19 cellular contexts compared by ENCODE assay signal in genomic region chr12:1525858-1526257, GRCh38.
A peak's percentile ranks its signal among the peaks of the same experiment; 100 is the strongest.
DNase-seq lines count a peak whose midpoint lies in the region; ATAC-seq and TF ChIP-seq lines count a peak whose summit lies in the region.
"Had no signal": no experiment of that assay in that cellular context is flagged by ENCODE, and none has a peak within 500 bp of the region (broad histone marks: within the 10 kb centered on the region; RNA-seq: fewer than 3 reads in every experiment).

No MANE protein-coding gene starts in this region.

- TF ChIP-seq CTCF in H9 (conservative IDR thresholded peaks at IDR 0.05): no peak
- no peak for TF ChIP-seq CTCF in RWPE2 (IDR thresholded peaks at IDR 0.05; ENCODE audit: poor library complexity, severe bottlenecking)
- TF ChIP-seq CTCF in endodermal cell (conservative IDR thresholded peaks at IDR 0.05): no peak

- peaks cover 0 to 2% of the 10 kb centered on the region in 2 experiments; a peak in 2 of 5 replicates for H3K9me3 Mint-ChIP-seq in H9
- no peaks in the 10 kb centered on the region for H3K9me3 Mint-ChIP-seq in endodermal cell

- H3K23ac ChIP-seq in H9 (ENCODE audit: insufficient read length, low read depth, low read length): no peak overlapping the region

- no peak overlapping the region for H3K56ac ChIP-seq in H9 (ENCODE audit: insufficient read length, low read depth, low read length)

- no peak overlapping the region for H2BK15ac ChIP-seq in H9 (ENCODE audit: low read depth, low read length)

- H3K4me1 ChIP-seq in BLaER1 treated with 17β-estradiol and CSF1 and Interleukin-3, amounts not matched to agents 10 nM and 100 nM: peaks cover 14 to 37% (median 28%) of the 10 kb centered on the region in 10 experiments
- H3K4me1 ChIP-seq in H9 (ENCODE audit: insufficient read depth, low read length): peaks cover 6% of the 10 kb centered on the region; the same call in 1 of the 2 replicates
- H3K4me1 ChIP-seq in RWPE2 (ENCODE audit: insufficient read depth, poor library complexity, severe bottlenecking): no peaks in the 10 kb centered on the region
- H3K4me1 ChIP-seq in endodermal cell (ENCODE audit: control insufficient read depth, insufficient read depth, low read length): peaks cover 7% of the 10 kb centered on the region

- no peak overlapping the region for H3K4ac ChIP-seq in H9 (ENCODE audit: low read depth, low read length)

- H3K18ac ChIP-seq in H9 (ENCODE audit: insufficient read length, low read depth, low read length): no peak overlapping the region

- ATAC-seq in RWPE2 (ENCODE audit: low read depth): no peak
- ATAC-seq: SK-N-SH treated with all-trans-retinoic acid at 6 μM for 48 hours had no signal

- H3K9ac ChIP-seq in BLaER1 treated with 17β-estradiol and CSF1 and Interleukin-3, amounts not matched to agents 10 nM and 100 nM: no peak overlapping the region
- no peak overlapping the region for H3K9ac ChIP-seq in H9 (ENCODE audit: extremely low read depth, insufficient read length, low read length)
- H3K9ac ChIP-seq in endodermal cell (ENCODE audit: extremely low read depth, low read length, poor library complexity, severe bottlenecking): no peak overlapping the region
- H3K9ac ChIP-seq: GM23248 had no signal

- peak overlapping the region; percentile 31 to 88 (median 62); a peak in 20 of 22 replicates for H3K4me2 ChIP-seq in BLaER1 treated with 17β-estradiol and CSF1 and Interleukin-3, amounts not matched to agents 10 nM and 100 nM
- H3K4me2 ChIP-seq in H9 (ENCODE audit: insufficient read depth, insufficient read length, low read length): no peak overlapping the region

- H2AFZ ChIP-seq in H9 (ENCODE audit: low read length): no peak overlapping the region
- H2AFZ ChIP-seq: GM23248 had no signal

- peaks cover 7% of the 10 kb centered on the region for H3K23me2 ChIP-seq in H9 (ENCODE audit: insufficient read length, low read depth, low read length, poor library complexity, severe bottlenecking)

- H3K4me3 ChIP-seq in BLaER1 treated with 17β-estradiol and CSF1 and Interleukin-3, amounts not matched to agents 10 nM and 100 nM: no peak overlapping the region
- no peak overlapping the region for H3K4me3 ChIP-seq in RWPE2 (ENCODE audit: severe bottlenecking)
- no peak overlapping the region for H3K4me3 ChIP-seq in endodermal cell (ENCODE audit: low read length)
- H3K4me3 ChIP-seq: GM23248 had no signal

- peaks cover 38 to 60% (median 45%) of the 10 kb centered on the region in 11 experiments for H3K27me3 ChIP-seq in BLaER1 treated with 17β-estradiol and CSF1 and Interleukin-3, amounts not matched to agents 10 nM and 100 nM
- peaks cover 12% of the 10 kb centered on the region for H3K27me3 ChIP-seq in H9 (ENCODE audit: insufficient read depth, low read length)
- H3K27me3 ChIP-seq in RWPE2 (ENCODE audit: insufficient read depth, poor library complexity, severe bottlenecking): peaks cover 6% of the 10 kb centered on the region
- H3K27me3 ChIP-seq in endodermal cell (ENCODE audit: control insufficient read depth, insufficient read depth, low read length, poor library complexity, severe bottlenecking): peaks cover 40% of the 10 kb centered on the region

- no peak overlapping the region for H2BK5ac ChIP-seq in H9 (ENCODE audit: insufficient read length, low read length)

- H3K27ac Mint-ChIP-seq in H9 (no peak overlapping the region), endodermal cell (no peak overlapping the region)

- H3K79me1 ChIP-seq in H9 (ENCODE audit: insufficient read depth, low read depth, low read length, poor library complexity, severe bottlenecking): no peaks in the 10 kb centered on the region

- peaks cover 18 to 20% of the 10 kb centered on the region in 2 experiments for H3K4me1 Mint-ChIP-seq in H9
- peaks cover 30% of the 10 kb centered on the region for H3K4me1 Mint-ChIP-seq in endodermal cell

- H4K8ac ChIP-seq in H9 (replicated peaks; ENCODE audit: insufficient read length, low read depth, low read length): no peak overlapping the region

- H2BK20ac ChIP-seq in H9 (ENCODE audit: low read depth, low read length, poor library complexity, severe bottlenecking): no peak overlapping the region

- H3K27me3 Mint-ChIP-seq in H9 (ENCODE audit: low read depth) (peaks cover 61% of the 10 kb centered on the region), endodermal cell (ENCODE audit: insufficient read depth) (peaks cover 60% of the 10 kb centered on the region)

- no peaks in the 10 kb centered on the region for H3K36me3 ChIP-seq in BLaER1 treated with 17β-estradiol and CSF1 and Interleukin-3, amounts not matched to agents 10 nM and 100 nM
- no peaks in the 10 kb centered on the region for H3K36me3 ChIP-seq in RWPE2 (ENCODE audit: low read depth)
- H3K36me3 ChIP-seq in endodermal cell (ENCODE audit: control insufficient read depth, insufficient read depth, low read length): no peaks in the 10 kb centered on the region

- no peak overlapping the region for H3K14ac ChIP-seq in H9 (ENCODE audit: insufficient read depth, low read length)

- peaks cover 0 to 35% (median 18%) of the 10 kb centered on the region in 11 experiments; a peak in 15 of 22 replicates for H4K20me1 ChIP-seq in BLaER1 treated with 17β-estradiol and CSF1 and Interleukin-3, amounts not matched to agents 10 nM and 100 nM
- no peaks in the 10 kb centered on the region for H4K20me1 ChIP-seq in H9 (ENCODE audit: control insufficient read depth, insufficient read depth, insufficient read length)

- H4K5ac ChIP-seq in H9 (ENCODE audit: insufficient read length, low read depth, low read length): no peak overlapping the region

- H2BK12ac ChIP-seq in H9 (ENCODE audit: insufficient read length, low read depth, low read length): no peak overlapping the region

- H3K79me2 ChIP-seq in H9 (ENCODE audit: insufficient read depth, low read length): no peaks in the 10 kb centered on the region

- no peak overlapping the region for H3K27ac ChIP-seq in BLaER1 treated with 17β-estradiol and CSF1 and Interleukin-3, amounts not matched to agents 10 nM and 100 nM
- H3K27ac ChIP-seq in H9 (ENCODE audit: insufficient read length, low read depth, low read length): no peak overlapping the region
- no peak overlapping the region for H3K27ac ChIP-seq in RWPE2 (ENCODE audit: poor library complexity, severe bottlenecking)
- no peak overlapping the region for H3K27ac ChIP-seq in endodermal cell (ENCODE audit: low read depth, low read length)
- H3K27ac ChIP-seq: GM23248 had no signal

- H3K9me3 ChIP-seq in BLaER1 treated with 17β-estradiol and CSF1 and Interleukin-3, amounts not matched to agents 10 nM and 100 nM (replicated peaks in 1 of 11): peaks cover 0 to 11% (median 6%) of the 10 kb centered on the region in 11 experiments; a peak in 11 of 22 replicates
- H3K9me3 ChIP-seq in H9 (ENCODE audit: control insufficient read depth, low read depth, low read length) (no peaks in the 10 kb centered on the region), RWPE2 (ENCODE audit: severe bottlenecking) (no peaks in the 10 kb centered on the region), endodermal cell (ENCODE audit: control insufficient read depth, low read length) (no peaks in the 10 kb centered on the region)

- no CpG with 5 or more reads among the region's 10 CpGs for WGBS in H9 (ENCODE audit: extremely low coverage, insufficient read length, low lambda C conversion rate)
- WGBS in endodermal cell (ENCODE audit: insufficient coverage in 1 of 2, insufficient read length in 1 of 2), 2 experiments: 82 to 90% methylated on average over 7 to 10 of the region's 10 CpGs

- H2BK120ac ChIP-seq in H9 (ENCODE audit: low read depth, low read length, poor library complexity, severe bottlenecking): no peak overlapping the region

- H2AK5ac ChIP-seq in H9 (ENCODE audit: insufficient read length, low read length): no peak overlapping the region

- H3K4me3 Mint-ChIP-seq in H9 (no peak overlapping the region), endodermal cell (no peak overlapping the region)

- peak; percentile 28 for DNase-seq in H9
- DNase-seq in RWPE2 (ENCODE audit: low spot score): peak; percentile 16
- DNase-seq in endodermal cell: peak; percentile 37
- DNase-seq in NCI-H526 treated with DMSO at 0.1 percent for 48 hours (lab: John Stamatoyannopoulos, UW): no peak
- no peak for DNase-seq in DMS53 (lab: John Stamatoyannopoulos, UW)
- no peak for DNase-seq in NK-92 treated with Interleukin-12 subunit alpha and Interleukin-12 subunit beta, amount 100 ng/mL, for 24 hours (lab: John Stamatoyannopoulos, UW)
- DNase-seq: ACHN, DND-41, GM23248, KG1, MV-4-11, NCI-H1417 treated with DMSO at 0.1 percent for 48 hours, NCI-H187 treated with DMSO at 0.1 percent for 48 hours, NCI-H446, OCI-M1, SIG-M5, T-helper 1 cell had no signal

- no peak overlapping the region for H3T11ph ChIP-seq in H9 (ENCODE audit: low read length)

- peaks cover 0 to 2% (median 0%) of the 10 kb centered on the region in 3 experiments; a peak in 2 of 7 replicates for H3K36me3 Mint-ChIP-seq in H9 (ENCODE audit: insufficient read depth in 1 of 3, low read depth in 3 of 3)
- H3K36me3 Mint-ChIP-seq in endodermal cell (ENCODE audit: low read depth): no peaks in the 10 kb centered on the region

- H4K91ac ChIP-seq in H9 (ENCODE audit: insufficient read length, low read depth, low read length): no peak overlapping the region

Comparison
In these comparisons a context has a peak if more than half of its experiments do, and no peak if none do; other contexts are left out.
1. DNase-seq: peak in H9 (single experiment), RWPE2 (single experiment) and endodermal cell (single experiment); none in NCI-H526 treated with DMSO at 0.1 percent for 48 hours (single experiment), DMS53 (single experiment) and NK-92 treated with Interleukin-12 subunit alpha and Interleukin-12 subunit beta, amount 100 ng/mL, for 24 hours (single experiment).